1 cellular context compared by ENCODE assay signal in the genomic region with DNA sequence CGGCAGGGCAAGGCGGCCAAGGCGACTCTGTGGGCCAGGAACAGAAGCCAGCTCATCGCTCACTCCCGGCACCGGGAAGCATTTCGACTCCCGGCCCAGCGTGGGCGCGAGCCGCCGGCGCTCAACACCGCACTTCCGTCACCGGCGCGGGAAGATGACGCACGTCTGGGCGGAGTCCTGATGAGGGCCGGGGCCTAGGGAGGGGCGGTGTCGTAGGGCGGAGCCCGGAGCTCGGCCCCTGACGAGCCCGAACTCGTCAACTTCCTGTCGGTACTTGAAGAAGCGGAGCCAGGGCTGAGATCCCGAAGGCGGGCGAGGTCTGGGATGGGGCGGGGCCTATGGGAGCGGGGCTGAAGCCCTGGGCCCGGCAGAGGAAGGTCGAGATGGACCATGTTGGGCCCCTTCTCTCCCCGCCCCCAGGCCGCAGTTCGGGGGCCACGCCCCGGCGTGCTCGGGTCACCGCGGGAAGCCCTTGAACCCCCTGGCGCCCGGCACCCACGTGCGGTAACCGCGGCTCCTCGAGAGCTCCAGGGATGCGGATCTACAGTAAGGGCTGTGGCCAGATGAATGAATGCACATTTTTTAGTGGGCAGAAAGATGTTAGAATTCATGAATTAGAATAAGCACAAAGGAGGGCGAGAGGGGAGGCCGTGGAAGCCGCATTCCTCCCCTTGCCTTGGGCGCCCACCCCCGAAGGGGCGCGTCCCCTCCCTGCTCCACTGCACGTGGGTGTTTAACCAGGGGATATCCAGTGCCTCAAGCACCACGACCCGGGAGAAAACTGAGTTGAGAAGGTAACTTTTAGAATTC.
A peak's percentile ranks its signal among the peaks of the same experiment; 100 is the strongest.
TF ChIP-seq lines count a peak whose summit lies in the region.

A gene with protein sequence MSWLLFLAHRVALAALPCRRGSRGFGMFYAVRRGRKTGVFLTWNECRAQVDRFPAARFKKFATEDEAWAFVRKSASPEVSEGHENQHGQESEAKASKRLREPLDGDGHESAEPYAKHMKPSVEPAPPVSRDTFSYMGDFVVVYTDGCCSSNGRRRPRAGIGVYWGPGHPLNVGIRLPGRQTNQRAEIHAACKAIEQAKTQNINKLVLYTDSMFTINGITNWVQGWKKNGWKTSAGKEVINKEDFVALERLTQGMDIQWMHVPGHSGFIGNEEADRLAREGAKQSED (minus strand): TSS at position 129 of the 810 bp plus-strand sequence. CDS start 73 bp downstream, at position 56.

TF ChIP-seq in HepG2, 621 proteins besides CTCF, POLR2A, EP300 and RAD21 (continued from another document):
- TF ChIP-seq, protein P1, sequence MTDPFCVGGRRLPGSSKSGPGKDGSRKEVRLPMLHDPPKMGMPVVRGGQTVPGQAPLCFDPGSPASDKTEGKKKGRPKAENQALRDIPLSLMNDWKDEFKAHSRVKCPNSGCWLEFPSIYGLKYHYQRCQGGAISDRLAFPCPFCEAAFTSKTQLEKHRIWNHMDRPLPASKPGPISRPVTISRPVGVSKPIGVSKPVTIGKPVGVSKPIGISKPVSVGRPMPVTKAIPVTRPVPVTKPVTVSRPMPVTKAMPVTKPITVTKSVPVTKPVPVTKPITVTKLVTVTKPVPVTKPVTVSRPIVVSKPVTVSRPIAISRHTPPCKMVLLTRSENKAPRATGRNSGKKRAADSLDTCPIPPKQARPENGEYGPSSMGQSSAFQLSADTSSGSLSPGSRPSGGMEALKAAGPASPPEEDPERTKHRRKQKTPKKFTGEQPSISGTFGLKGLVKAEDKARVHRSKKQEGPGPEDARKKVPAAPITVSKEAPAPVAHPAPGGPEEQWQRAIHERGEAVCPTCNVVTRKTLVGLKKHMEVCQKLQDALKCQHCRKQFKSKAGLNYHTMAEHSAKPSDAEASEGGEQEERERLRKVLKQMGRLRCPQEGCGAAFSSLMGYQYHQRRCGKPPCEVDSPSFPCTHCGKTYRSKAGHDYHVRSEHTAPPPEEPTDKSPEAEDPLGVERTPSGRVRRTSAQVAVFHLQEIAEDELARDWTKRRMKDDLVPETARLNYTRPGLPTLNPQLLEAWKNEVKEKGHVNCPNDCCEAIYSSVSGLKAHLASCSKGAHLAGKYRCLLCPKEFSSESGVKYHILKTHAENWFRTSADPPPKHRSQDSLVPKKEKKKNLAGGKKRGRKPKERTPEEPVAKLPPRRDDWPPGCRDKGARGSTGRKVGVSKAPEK (CRISPR knock-in tag; IDR thresholded peaks at IDR 0.05; ENCODE audit: borderline replicate concordance) = peak; percentile 99
- TF ChIP-seq ZMAT3 (CRISPR knock-in tag; conservative IDR thresholded peaks at IDR 0.05) (peak; percentile 82), TRIM24 (CRISPR knock-in tag; IDR thresholded peaks at IDR 0.05) (no peak), ZNF256 (CRISPR knock-in tag; conservative IDR thresholded peaks at IDR 0.05) (peak; percentile 80), ZNF260 (CRISPR knock-in tag; IDR thresholded peaks at IDR 0.05; ENCODE audit: borderline replicate concordance, low read depth) (no peak), HMGA1 (CRISPR knock-in tag; conservative IDR thresholded peaks at IDR 0.05) (no peak), ZNF777 (CRISPR knock-in tag; IDR thresholded peaks at IDR 0.05) (peak; percentile 76), KDM2A (CRISPR knock-in tag; IDR thresholded peaks at IDR 0.05; ENCODE audit: borderline replicate concordance, low read depth) (peak; percentile 99)
- TF ChIP-seq, protein P2, sequence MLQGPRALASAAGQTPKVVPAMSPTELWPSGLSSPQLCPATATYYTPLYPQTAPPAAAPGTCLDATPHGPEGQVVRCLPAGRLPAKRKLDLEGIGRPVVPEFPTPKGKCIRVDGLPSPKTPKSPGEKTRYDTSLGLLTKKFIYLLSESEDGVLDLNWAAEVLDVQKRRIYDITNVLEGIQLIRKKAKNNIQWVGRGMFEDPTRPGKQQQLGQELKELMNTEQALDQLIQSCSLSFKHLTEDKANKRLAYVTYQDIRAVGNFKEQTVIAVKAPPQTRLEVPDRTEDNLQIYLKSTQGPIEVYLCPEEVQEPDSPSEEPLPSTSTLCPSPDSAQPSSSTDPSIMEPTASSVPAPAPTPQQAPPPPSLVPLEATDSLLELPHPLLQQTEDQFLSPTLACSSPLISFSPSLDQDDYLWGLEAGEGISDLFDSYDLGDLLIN (CRISPR knock-in tag; IDR thresholded peaks at IDR 0.05; ENCODE audit: borderline replicate concordance) = peak; percentile 90; the same call in 1 of the 2 replicates
- TF ChIP-seq, protein P3, sequence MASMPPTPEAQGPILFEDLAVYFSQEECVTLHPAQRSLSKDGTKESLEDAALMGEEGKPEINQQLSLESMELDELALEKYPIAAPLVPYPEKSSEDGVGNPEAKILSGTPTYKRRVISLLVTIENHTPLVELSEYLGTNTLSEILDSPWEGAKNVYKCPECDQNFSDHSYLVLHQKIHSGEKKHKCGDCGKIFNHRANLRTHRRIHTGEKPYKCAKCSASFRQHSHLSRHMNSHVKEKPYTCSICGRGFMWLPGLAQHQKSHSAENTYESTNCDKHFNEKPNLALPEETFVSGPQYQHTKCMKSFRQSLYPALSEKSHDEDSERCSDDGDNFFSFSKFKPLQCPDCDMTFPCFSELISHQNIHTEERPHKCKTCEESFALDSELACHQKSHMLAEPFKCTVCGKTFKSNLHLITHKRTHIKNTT (CRISPR knock-in tag; IDR thresholded peaks at IDR 0.05) = no peak
- TF ChIP-seq, protein P4, sequence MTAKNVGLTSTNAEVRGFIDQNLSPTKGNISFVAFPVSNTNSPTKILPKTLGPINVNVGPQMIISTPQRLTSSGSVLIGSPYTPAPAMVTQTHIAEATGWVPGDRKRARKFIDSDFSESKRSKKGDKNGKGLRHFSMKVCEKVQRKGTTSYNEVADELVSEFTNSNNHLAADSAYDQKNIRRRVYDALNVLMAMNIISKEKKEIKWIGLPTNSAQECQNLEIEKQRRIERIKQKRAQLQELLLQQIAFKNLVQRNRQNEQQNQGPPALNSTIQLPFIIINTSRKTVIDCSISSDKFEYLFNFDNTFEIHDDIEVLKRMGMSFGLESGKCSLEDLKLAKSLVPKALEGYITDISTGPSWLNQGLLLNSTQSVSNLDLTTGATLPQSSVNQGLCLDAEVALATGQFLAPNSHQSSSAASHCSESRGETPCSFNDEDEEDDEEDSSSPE (CRISPR knock-in tag; IDR thresholded peaks at IDR 0.05) = peak; percentile 97
